20 cellular contexts compared by ENCODE assay signal in the genomic region with DNA sequence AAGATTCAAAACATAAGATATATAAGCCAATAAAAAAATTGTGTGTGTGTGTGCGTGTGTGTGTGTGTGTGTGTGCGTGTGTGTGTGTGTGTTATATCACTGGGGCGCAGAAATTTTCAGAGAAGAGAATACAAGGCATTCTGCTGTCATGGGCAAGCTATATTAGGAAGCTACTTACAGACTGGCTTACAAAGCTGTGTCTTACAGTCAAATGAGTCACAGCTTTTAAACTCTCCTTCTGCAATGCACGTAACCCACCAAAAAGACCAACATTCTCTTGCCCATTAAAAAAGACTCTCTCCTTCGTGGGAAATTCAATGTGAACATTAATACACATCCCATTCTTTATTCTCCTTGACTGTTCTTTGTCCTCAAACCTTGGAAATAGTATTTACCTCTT.
DNase-seq lines count a peak whose midpoint lies in the region; TF ChIP-seq lines count a peak whose summit lies in the region.
"Had no signal": no experiment of that assay in that cellular context is flagged by ENCODE, and none has a peak within 500 bp of the region (broad histone marks: within the 10 kb centered on the region; RNA-seq: fewer than 3 reads in every experiment).

No MANE protein-coding gene starts in this region.

- no peak overlapping the region for H3K4me2 ChIP-seq in neuronal stem cell (ENCODE audit: insufficient read depth, low read length, poor library complexity, severe bottlenecking)

- no peak overlapping the region for H2BK12ac ChIP-seq in neuronal stem cell (ENCODE audit: low read length)

- H2BK15ac ChIP-seq in neuronal stem cell (ENCODE audit: low read length), result no peak overlapping the region

- no peak for TF ChIP-seq POLR2A in transverse colon (IDR thresholded peaks at IDR 0.05)

- no peaks in the 10 kb centered on the region for H3K4me1 ChIP-seq in ACC112 (ENCODE audit: control insufficient read depth, insufficient read depth, low read length, unreplicated experiment)
- H3K4me1 ChIP-seq in neuronal stem cell (ENCODE audit: control insufficient read depth in 2 of 2, insufficient read depth in 1 of 2, low read depth in 1 of 2, low read length in 2 of 2), result peaks cover 0 to 4% of the 10 kb centered on the region in 2 donors
- H3K4me1 ChIP-seq in transverse colon, result no peaks in the 10 kb centered on the region
- H3K4me1 ChIP-seq: testis had no signal

- TF ChIP-seq CTCF in GM13977 (IDR thresholded peaks at IDR 0.05; ENCODE audit: extremely low read depth, insufficient read depth, missing control alignments) (no peak), transverse colon (IDR thresholded peaks at IDR 0.05) (no peak)

- H3K79me2 ChIP-seq in ACC112 (ENCODE audit: control insufficient read depth, insufficient read depth, low read length, unreplicated experiment), result no peaks in the 10 kb centered on the region

- H3K9me3 ChIP-seq in neuronal stem cell (replicated peaks in 1 of 2; ENCODE audit: control insufficient read depth in 2 of 2, insufficient read depth in 1 of 2, low read depth in 1 of 2, low read length in 2 of 2), result no peaks in the 10 kb centered on the region
- no peaks in the 10 kb centered on the region for H3K9me3 ChIP-seq in transverse colon
- H3K9me3 ChIP-seq: testis had no signal

- intact Hi-C loops in transverse colon (cut with DNase I; ENCODE audit: low total_unique reads), result no loop called here

- no CpG with 5 or more reads among the region's 5 CpGs for WGBS in neuronal stem cell (ENCODE audit: extremely low coverage in 2 of 2, insufficient read length in 2 of 2, insufficient replicate concordance in 1 of 2), 2 donors
- WGBS in transverse colon (ENCODE audit: low coverage in 1 of 2), 2 donors, result 35 to 37% methylated on average over 5 of the region's 5 CpGs

- H3K4ac ChIP-seq in neuronal stem cell (ENCODE audit: low read length), result no peak overlapping the region

- no peak overlapping the region for H3K18ac ChIP-seq in neuronal stem cell (ENCODE audit: low read length)

- no peak overlapping the region for H2BK120ac ChIP-seq in neuronal stem cell (ENCODE audit: low read depth, low read length)

- DNase-seq in GM03348 (ENCODE audit: low spot score) (peak; percentile 32), RPMI7951 (ENCODE audit: low read depth) (peak; percentile 79), fibroblast of peridontal ligament (ENCODE audit: extremely low read depth) (peak; percentile 23), neuronal stem cell (ENCODE audit: low spot score) (no peak), GM13977 (ENCODE audit: low spot score) (no peak), transverse colon (no peak), anterior cingulate cortex (lab: John Stamatoyannopoulos, UW) (no peak)
- DNase-seq: activated CD4-positive, alpha-beta T cell treated with anti-CD3 and anti-CD28 coated beads, Interleukin-2, amount 50 U/mL, for 48 hours; activated effector memory CD4-positive, alpha-beta T cell treated with anti-CD3 and anti-CD28 coated beads, Interleukin-2, amount 50 U/mL, for 16 hours; CD8-positive, alpha-beta T cell; central memory CD4-positive, alpha-beta T cell; H7; KG1; mesendoderm; naive thymus-derived CD8-positive, alpha-beta T cell; NCI-H2081 treated with DMSO at 0.1 percent for 48 hours; NCI-H748 treated with DMSO at 0.1 percent for 48 hours; T-helper 2 cell; testis had no signal

- TF ChIP-seq EP300 in transverse colon (IDR thresholded peaks at IDR 0.05; ENCODE audit: low read depth), result no peak

- H3K27ac ChIP-seq in ACC112 (ENCODE audit: low read depth, low read length), result no peak overlapping the region
- no peak overlapping the region for H3K27ac ChIP-seq in neuronal stem cell (replicated peaks; ENCODE audit: low read length)
- H3K27ac ChIP-seq in transverse colon, result no peak overlapping the region
- H3K27ac ChIP-seq: testis had no signal

- H3K4me3 ChIP-seq in ACC112 (ENCODE audit: low read depth, low read length) (no peak overlapping the region), neuronal stem cell (ENCODE audit: low read length in 2 of 2) (no peak overlapping the region), transverse colon (no peak overlapping the region)
- H3K4me3 ChIP-seq: testis had no signal

- in situ Hi-C loops in GM13977 (cut with MboI; ENCODE audit: low pct_unique_long_range_greater_than_20kb, low sequenced_read_pairs, unreplicated experiment), result no loop called here
- in situ Hi-C loops in transverse colon (cut with MboI; ENCODE audit: low pct_ligation_motif_present in 1 of 4, low pct_unique_long_range_greater_than_20kb in 1 of 4, low sequenced_read_pairs in 3 of 4), result no loop called here

- H2BK5ac ChIP-seq in neuronal stem cell (ENCODE audit: low read length), result no peak overlapping the region

- no peak overlapping the region for H4K91ac ChIP-seq in neuronal stem cell (ENCODE audit: low read depth, low read length, poor library complexity)

- H3K27me3 ChIP-seq in ACC112 (ENCODE audit: insufficient read depth, low read length) (no peaks in the 10 kb centered on the region), neuronal stem cell (ENCODE audit: control insufficient read depth in 3 of 3, insufficient read depth in 3 of 3, low read depth in 1 of 3, low read length in 3 of 3) (no peaks in the 10 kb centered on the region), transverse colon (no peaks in the 10 kb centered on the region)
- H3K27me3 ChIP-seq: testis had no signal

- H3K23ac ChIP-seq in neuronal stem cell (ENCODE audit: low read depth, low read length, poor library complexity), result no peak overlapping the region

- H3K9ac ChIP-seq in neuronal stem cell (ENCODE audit: low read depth, low read length, poor library complexity), result no peak overlapping the region

- H4K8ac ChIP-seq in neuronal stem cell (ENCODE audit: low read depth, low read length), result no peak overlapping the region

- H2AK5ac ChIP-seq in neuronal stem cell (ENCODE audit: low read depth, low read length), result no peak overlapping the region

- H3K36me3 ChIP-seq in ACC112 (ENCODE audit: insufficient read depth, low read length), result no peaks in the 10 kb centered on the region
- no peaks in the 10 kb centered on the region for H3K36me3 ChIP-seq in neuronal stem cell (replicated peaks in 1 of 2; ENCODE audit: control insufficient read depth in 2 of 2, insufficient read depth in 2 of 2, low read length in 2 of 2)
- H3K36me3 ChIP-seq in transverse colon, result no peaks in the 10 kb centered on the region

- H3K14ac ChIP-seq in neuronal stem cell (ENCODE audit: low read length), result no peak overlapping the region

- H2AFZ ChIP-seq in ACC112 (ENCODE audit: low read length, unreplicated experiment) (peak overlapping the region; percentile 34), neuronal stem cell (ENCODE audit: low read length) (no peak overlapping the region)

- no peaks in the 10 kb centered on the region for H3K79me1 ChIP-seq in neuronal stem cell (ENCODE audit: low read depth, low read length)

Comparison
In these comparisons a context has a peak if more than half of its experiments do, and no peak if none do; other contexts are left out.
1. DNase-seq: peak in GM03348 (single experiment), RPMI7951 (single experiment) and fibroblast of peridontal ligament (single experiment); none in neuronal stem cell (single experiment), GM13977 (single experiment), transverse colon (single experiment) and anterior cingulate cortex (0 of 58).